Comparison of ENCODE assay signal across 10 cellular contexts in genomic region chr1:201945863-201946223, GRCh38. TPM values are rescaled to one million over a fixed set of nuclear protein-coding genes. Genes with fewer than 3 reads are reported as not detected.
DNase-seq lines count a peak whose midpoint lies in the region; ATAC-seq and TF ChIP-seq lines count a peak whose summit lies in the region.
"Had no signal": no experiment of that assay in that cellular context is flagged by ENCODE, and none has a peak within 500 bp of the region (broad histone marks: within the 10 kb centered on the region; RNA-seq: fewer than 3 reads in every experiment).

No MANE protein-coding gene starts in this region.

- H3K4me3 ChIP-seq in astrocyte of the cerebellum (ENCODE audit: low read depth, low read length) (peak overlapping the region; percentile 32), iPS-15b (ENCODE audit: low read depth, low read length) (peak overlapping the region; percentile 78), prostate gland (peak overlapping the region; percentile 32 to 40)

- ATAC-seq in GM18511 (IDR thresholded peaks at IDR 0.05; ENCODE audit: unreplicated experiment) = no peak
- ATAC-seq in HG03025 (IDR thresholded peaks at IDR 0.05; ENCODE audit: low FRiP score, unreplicated experiment) = no peak
- ATAC-seq in GM19023 (IDR thresholded peaks at IDR 0.05; ENCODE audit: unreplicated experiment) = no peak

- H3K9ac ChIP-seq in iPS-15b (ENCODE audit: low read depth, low read length) = no peak overlapping the region

- in situ Hi-C loops in astrocyte of the cerebellum (cut with HindIII; ENCODE audit: low sequenced_read_pairs) = no loop called here

- peak overlapping the region; percentile 74 to 81 for H3K27ac ChIP-seq in prostate gland

- TF ChIP-seq CTCF in astrocyte of the cerebellum (IDR thresholded peaks at IDR 0.05; ENCODE audit: low read depth, low read length, missing control alignments) (no peak), prostate gland (IDR thresholded peaks at IDR 0.05) (no peak)

- peaks cover 17% of the 10 kb centered on the region for H3K4me1 ChIP-seq in iPS-15b (ENCODE audit: control insufficient read depth, insufficient read depth, low read length)
- H3K4me1 ChIP-seq in prostate gland (replicated peaks) = no peaks in the 10 kb centered on the region

- H3K9me3 ChIP-seq in iPS-15b (ENCODE audit: control insufficient read depth, insufficient read depth, low read length) = no peaks in the 10 kb centered on the region
- no peaks in the 10 kb centered on the region for H3K9me3 ChIP-seq in prostate gland

- WGBS in prostate gland = 11% methylated on average over 10 of the region's 10 CpGs

- intact Hi-C loops in prostate gland (cut with DNase I) = loop anchor here (2.0 kb wide), 1 partner anchor 49 kb away; no protein-coding TSS in a partner anchor

- H3K27me3 ChIP-seq in iPS-15b (ENCODE audit: control insufficient read depth, insufficient read depth, low read length) (peaks cover 24% of the 10 kb centered on the region), prostate gland (replicated peaks; ENCODE audit: insufficient read depth) (no peaks in the 10 kb centered on the region)

- no peaks in the 10 kb centered on the region for H3K36me3 ChIP-seq in iPS-15b (ENCODE audit: control insufficient read depth, insufficient read depth, low read length)
- H3K36me3 ChIP-seq in prostate gland = no peaks in the 10 kb centered on the region

- DNase-seq in AG20443 (ENCODE audit: low spot score) (peak; percentile 22), astrocyte of the cerebellum (ENCODE audit: low read depth) (no peak), prostate gland (ENCODE audit: low spot score) (no peak)
- no peak for DNase-seq in stimulated activated CD4-positive, alpha-beta T cell treated with anti-CD3 and anti-CD28 coated beads, Interleukin-12 subunit alpha, Interleukin-12 subunit beta, amount 100 ng/mL, for 4 hours
- DNase-seq: NCI-H187 had no signal

- no peak for TF ChIP-seq POLR2A in prostate gland (IDR thresholded peaks at IDR 0.05)

RNA-seq across cellular contexts. Expression of gene LMOD1, which starts 0.5 kb away (rescaled TPM):
- 100 to 1,000 TPM; 112 to 190 TPM for total RNA-seq in prostate gland
- total RNA-seq: activated T-helper 2 cell treated with anti-CD3 and anti-CD28 coated beads, Interferon-gamma antibody, Interleukin-2, Interleukin-4, amounts not matched to agents 10 μg/mL and 5 μg/mL and 100 μg/mL, durations not matched to agents 14 hours and 24 hours and 36 hours had no signal

RNA-seq across cellular contexts. Expression of gene TIMM17A, which starts 9.5 kb away (rescaled TPM):
- 10 to 100 TPM; 22.0 to 29.3 TPM for total RNA-seq in prostate gland

RNA-seq across cellular contexts. Expression of gene RNPEP, which starts 36.6 kb away (rescaled TPM):
- 100 to 1,000 TPM in 1 of 2 donors, 10 to 100 TPM in 1; 70.4 to 104 TPM for total RNA-seq in prostate gland

RNA-seq across cellular contexts. Expression of gene SHISA4, which starts 57.1 kb away (rescaled TPM):
- total RNA-seq in prostate gland = 10 to 100 TPM; 24.5 to 61.9 TPM
